In the genomic region with DNA sequence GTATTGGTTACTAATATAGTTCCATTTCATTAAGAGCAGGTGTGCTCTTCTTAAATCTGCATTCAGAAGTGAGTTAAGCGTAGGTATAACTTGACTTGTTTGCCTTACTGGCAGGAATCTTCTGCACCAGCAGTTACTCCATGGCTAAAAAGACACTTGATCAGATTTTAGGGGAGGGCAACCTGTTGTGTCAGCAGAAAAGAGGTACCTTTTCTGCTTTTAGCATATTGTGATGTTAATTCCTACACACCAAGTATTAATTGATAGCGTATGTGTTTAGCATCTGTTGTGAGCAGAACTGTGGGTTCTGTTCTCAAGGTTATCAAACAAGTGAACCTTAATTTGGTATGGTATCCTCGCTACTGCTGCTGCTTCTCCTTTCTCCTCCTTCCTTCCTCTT, we compare ENCODE assay signal across 28 cellular contexts.
"Had no signal": no experiment of that assay in that cellular context is flagged by ENCODE, and none has a peak within 500 bp of the region (broad histone marks: within the 10 kb centered on the region; RNA-seq: fewer than 3 reads in every experiment).

No MANE protein-coding gene starts in this region.

- DNase-seq: activated CD4-positive, alpha-beta T cell treated with anti-CD3 and anti-CD28 coated beads, Interleukin-2, amount 10 ng/mL, durations not matched to agents 24 days and 14 days; activated CD4-positive, alpha-beta T cell treated with anti-CD3 and anti-CD28 coated beads, Interleukin-2, amount 50 U/mL, for 4 hours; activated CD8-positive, alpha-beta T cell treated with anti-CD3 and anti-CD28 coated beads for 36 hours; activated gamma-delta T cell; activated naive CD4-positive, alpha-beta T cell treated with Interleukin-2 at 50 U/mL for 16 hours; activated naive CD8-positive, alpha-beta T cell treated with anti-CD3 and anti-CD28 coated beads, Interleukin-2, amount 10 ng/mL, durations not matched to agents 7 days and 5 days; activated T-cell treated with anti-CD3 and anti-CD28 coated beads, Interleukin-2, amount 50 U/mL, for 24 hours; amygdala; colonic mucosa; KG1; MM.1S; NCI-H1092; NCI-H1436 treated with DMSO at 0.1 percent for 48 hours; NCI-H1694 treated with DMSO at 0.1 percent for 48 hours; NCI-H2029; NCI-H345; NCI-H524 treated with DMSO at 0.1 percent for 48 hours; PC-3; RPMI8226; SIG-M5; T-cell; T-helper 17 cell; T1000 had no signal

- H3K4me1 ChIP-seq: ascending aorta, colonic mucosa, Peyer's patch had no signal

- ATAC-seq: activated CD8-positive, alpha-beta T cell treated with anti-CD3 and anti-CD28 coated beads for 36 hours; PC-3; SK-N-SH treated with all-trans-retinoic acid at 6 μM for 48 hours; T-cell; T-helper 17 cell had no signal

- FAIRE-seq: TTC549 had no signal

- H3K4me3 ChIP-seq: ascending aorta, cardiac muscle cell, colonic mucosa, Peyer's patch had no signal

- H3K27ac ChIP-seq: ascending aorta, cardiac muscle cell, colonic mucosa, Peyer's patch had no signal

- H3K36me3 ChIP-seq: colonic mucosa had no signal

- H3K9me3 ChIP-seq: colonic mucosa, Peyer's patch had no signal

- H3K27me3 ChIP-seq: ascending aorta, cardiac muscle cell, colonic mucosa, Peyer's patch had no signal
